11 cellular contexts compared by ENCODE assay signal in the genomic region with DNA sequence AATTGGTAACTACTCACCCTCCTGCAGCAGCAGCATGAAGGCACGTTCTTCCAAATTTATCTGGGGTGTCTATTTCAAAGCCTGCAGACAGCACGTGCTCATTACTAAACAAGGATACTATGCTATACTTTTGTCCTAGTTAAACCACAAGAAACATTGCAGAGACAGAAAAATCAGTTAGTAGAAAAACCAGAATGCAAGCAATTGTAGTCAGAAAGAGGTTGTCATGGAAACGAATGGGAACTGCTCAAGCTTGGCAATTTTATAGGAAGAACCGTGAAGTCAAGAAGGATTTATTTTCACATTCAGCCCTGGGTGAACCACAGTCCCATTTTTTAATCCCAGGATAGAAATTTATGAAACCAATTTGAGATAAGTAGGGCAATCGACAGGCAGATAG.
DNase-seq lines count a peak whose midpoint lies in the region; ATAC-seq and TF ChIP-seq lines count a peak whose summit lies in the region.
"Had no signal": no experiment of that assay in that cellular context is flagged by ENCODE, and none has a peak within 500 bp of the region (broad histone marks: within the 10 kb centered on the region; RNA-seq: fewer than 3 reads in every experiment).

No MANE protein-coding gene starts in this region.

- no peak overlapping the region for H3K27ac ChIP-seq in CD8-positive, alpha-beta memory T cell (ENCODE audit: low read depth, low read length)
- peak overlapping the region; percentile 86 for H3K27ac ChIP-seq in neural cell (ENCODE audit: low read length)
- H3K27ac ChIP-seq: cardiac muscle cell had no signal

- no peaks in the 10 kb centered on the region for H3K27me3 Mint-ChIP-seq in CD8-positive, alpha-beta memory T cell
- H3K27me3 Mint-ChIP-seq in dendritic cell treated with granulocyte-macrophage colony-stimulating factor and Interleukin-4, amounts not matched to agents 40 ng/mL and 50 ng/mL, for 4 days = no peaks in the 10 kb centered on the region
- H3K27me3 Mint-ChIP-seq: activated CD4-positive, alpha-beta memory T cell treated with anti-CD3 and anti-CD28 coated beads for 36 hours had no signal

- no peaks in the 10 kb centered on the region for H3K79me2 ChIP-seq in neural cell (replicated peaks; ENCODE audit: insufficient read depth, low read length)

- H3F3A ChIP-seq in neural cell (ENCODE audit: insufficient read depth, low read length, poor library complexity, severe bottlenecking) = peaks cover 5% of the 10 kb centered on the region

- ATAC-seq in GM18519 (IDR thresholded peaks at IDR 0.05; ENCODE audit: low FRiP score, unreplicated experiment) (no peak), HG03175 (IDR thresholded peaks at IDR 0.05; ENCODE audit: unreplicated experiment) (no peak)

- no peaks in the 10 kb centered on the region for H3K9me3 ChIP-seq in CD8-positive, alpha-beta memory T cell (ENCODE audit: low read length)
- no peaks in the 10 kb centered on the region for H3K9me3 ChIP-seq in neural cell (ENCODE audit: low read length)

- intact Hi-C loops in dendritic cell treated with granulocyte-macrophage colony-stimulating factor and Interleukin-4, amounts not matched to agents 40 ng/mL and 50 ng/mL, for 4 days (cut with micrococcal nuclease) = no loop called here

- H4K20me1 ChIP-seq in neural cell (ENCODE audit: insufficient read depth) = no peaks in the 10 kb centered on the region

- peaks cover 3 to 92% (median 37%) of the 10 kb centered on the region in 3 donors for H3K36me3 Mint-ChIP-seq in CD8-positive, alpha-beta memory T cell
- H3K36me3 Mint-ChIP-seq in dendritic cell treated with granulocyte-macrophage colony-stimulating factor and Interleukin-4, amounts not matched to agents 40 ng/mL and 50 ng/mL, for 4 days (ENCODE audit: low read depth) = peaks cover 80% of the 10 kb centered on the region

- peak overlapping the region in 6 of 8 donors; percentile 21 to 74 (median 52) for H3K27ac Mint-ChIP-seq in CD8-positive, alpha-beta memory T cell
- peak overlapping the region; percentile 34 for H3K27ac Mint-ChIP-seq in dendritic cell treated with granulocyte-macrophage colony-stimulating factor and Interleukin-4, amounts not matched to agents 40 ng/mL and 50 ng/mL, for 4 days
- H3K27ac Mint-ChIP-seq: activated CD4-positive, alpha-beta memory T cell treated with anti-CD3 and anti-CD28 coated beads for 36 hours; HFFc6 had no signal

- no peak for TF ChIP-seq CTCF in neural cell (IDR thresholded peaks at IDR 0.05; ENCODE audit: poor library complexity, severe bottlenecking)

- H3K4me1 Mint-ChIP-seq in CD8-positive, alpha-beta memory T cell = peaks cover 19 to 44% (median 29%) of the 10 kb centered on the region in 3 donors
- H3K4me1 Mint-ChIP-seq in dendritic cell treated with granulocyte-macrophage colony-stimulating factor and Interleukin-4, amounts not matched to agents 40 ng/mL and 50 ng/mL, for 4 days (ENCODE audit: low read depth) = peaks cover 42% of the 10 kb centered on the region

- H3K9me3 Mint-ChIP-seq in CD8-positive, alpha-beta memory T cell = no peaks in the 10 kb centered on the region
- H3K9me3 Mint-ChIP-seq in dendritic cell treated with granulocyte-macrophage colony-stimulating factor and Interleukin-4, amounts not matched to agents 40 ng/mL and 50 ng/mL, for 4 days = no peaks in the 10 kb centered on the region
- H3K9me3 Mint-ChIP-seq: activated CD4-positive, alpha-beta memory T cell treated with anti-CD3 and anti-CD28 coated beads for 36 hours; HFFc6 had no signal

- H2AFZ ChIP-seq in neural cell (ENCODE audit: low read depth, low read length) = no peak overlapping the region

- H3K9ac ChIP-seq in neural cell (ENCODE audit: low read length) = peak overlapping the region; percentile 50

- no peaks in the 10 kb centered on the region for H3K27me3 ChIP-seq in CD8-positive, alpha-beta memory T cell (ENCODE audit: insufficient read depth, low read length, poor library complexity, severe bottlenecking)
- no peaks in the 10 kb centered on the region for H3K27me3 ChIP-seq in neural cell (ENCODE audit: insufficient read depth, low read depth, low read length)
- H3K27me3 ChIP-seq: cardiac muscle cell had no signal

- peak; percentile 23 for TF ChIP-seq RAD21 in neural cell (conservative IDR thresholded peaks at IDR 0.05)

- CTCF ChIA-PET in CD8-positive, alpha-beta memory T cell (lab: Charles Lee) = no interaction called here

- H3K4me3 ChIP-seq in CD8-positive, alpha-beta memory T cell (ENCODE audit: low read length) = no peak overlapping the region
- peak overlapping the region; percentile 57 for H3K4me3 ChIP-seq in neural cell (ENCODE audit: low read length)
- H3K4me3 ChIP-seq: cardiac muscle cell had no signal

- no peak for DNase-seq in CD8-positive, alpha-beta memory T cell
- DNase-seq in NCI-H1694 (lab: John Stamatoyannopoulos, UW) (peak; percentile 24), NCI-H1930 (lab: John Stamatoyannopoulos, UW) (no peak), NCI-H226 (no peak)
- DNase-seq: activated CD4-positive, alpha-beta memory T cell treated with anti-CD3 and anti-CD28 coated beads for 36 hours; HFFc6 had no signal

- no peaks in the 10 kb centered on the region for H3K4me1 ChIP-seq in CD8-positive, alpha-beta memory T cell (ENCODE audit: insufficient read depth, low read length)

- TF ChIP-seq EP300 in neural cell (conservative IDR thresholded peaks at IDR 0.05; ENCODE audit: poor library complexity, severe bottlenecking) = no peak

- peak overlapping the region; percentile 77 for H3K4me2 ChIP-seq in neural cell (ENCODE audit: low read length)

- H3K9me2 ChIP-seq in neural cell (ENCODE audit: insufficient read depth, low read length) = no peaks in the 10 kb centered on the region

- POLR2A ChIA-PET in CD8-positive, alpha-beta memory T cell (lab: Charles Lee) = no interaction called here

- H3K36me3 ChIP-seq in CD8-positive, alpha-beta memory T cell (ENCODE audit: insufficient read depth, low read length) = peaks cover 38% of the 10 kb centered on the region
- H3K36me3 ChIP-seq in neural cell (ENCODE audit: insufficient read depth, low read length) = no peaks in the 10 kb centered on the region
- H3K36me3 ChIP-seq: cardiac muscle cell had no signal

- H3K4me3 Mint-ChIP-seq in CD8-positive, alpha-beta memory T cell = no peak overlapping the region
- H3K4me3 Mint-ChIP-seq in dendritic cell treated with granulocyte-macrophage colony-stimulating factor and Interleukin-4, amounts not matched to agents 40 ng/mL and 50 ng/mL, for 4 days = no peak overlapping the region
- H3K4me3 Mint-ChIP-seq: activated CD4-positive, alpha-beta memory T cell treated with anti-CD3 and anti-CD28 coated beads for 36 hours; HFFc6 had no signal

TF ChIP-seq in neural cell, 6 proteins besides CTCF, POLR2A, EP300 and RAD21:
- TF ChIP-seq TAF1 (IDR thresholded peaks at IDR 0.05; ENCODE audit: low read depth) (no peak), MXI1 (conservative IDR thresholded peaks at IDR 0.05; ENCODE audit: poor library complexity, severe bottlenecking) (peak; percentile 51), EZH2 (IDR thresholded peaks at IDR 0.05; ENCODE audit: borderline replicate concordance, insufficient read depth, low read length, poor library complexity, severe bottlenecking) (no peak), SMC3 (conservative IDR thresholded peaks at IDR 0.05; ENCODE audit: poor library complexity) (peak; percentile 12), POLR2AphosphoS5 (IDR thresholded peaks at IDR 0.05) (no peak)
- TF ChIP-seq, protein P1, sequence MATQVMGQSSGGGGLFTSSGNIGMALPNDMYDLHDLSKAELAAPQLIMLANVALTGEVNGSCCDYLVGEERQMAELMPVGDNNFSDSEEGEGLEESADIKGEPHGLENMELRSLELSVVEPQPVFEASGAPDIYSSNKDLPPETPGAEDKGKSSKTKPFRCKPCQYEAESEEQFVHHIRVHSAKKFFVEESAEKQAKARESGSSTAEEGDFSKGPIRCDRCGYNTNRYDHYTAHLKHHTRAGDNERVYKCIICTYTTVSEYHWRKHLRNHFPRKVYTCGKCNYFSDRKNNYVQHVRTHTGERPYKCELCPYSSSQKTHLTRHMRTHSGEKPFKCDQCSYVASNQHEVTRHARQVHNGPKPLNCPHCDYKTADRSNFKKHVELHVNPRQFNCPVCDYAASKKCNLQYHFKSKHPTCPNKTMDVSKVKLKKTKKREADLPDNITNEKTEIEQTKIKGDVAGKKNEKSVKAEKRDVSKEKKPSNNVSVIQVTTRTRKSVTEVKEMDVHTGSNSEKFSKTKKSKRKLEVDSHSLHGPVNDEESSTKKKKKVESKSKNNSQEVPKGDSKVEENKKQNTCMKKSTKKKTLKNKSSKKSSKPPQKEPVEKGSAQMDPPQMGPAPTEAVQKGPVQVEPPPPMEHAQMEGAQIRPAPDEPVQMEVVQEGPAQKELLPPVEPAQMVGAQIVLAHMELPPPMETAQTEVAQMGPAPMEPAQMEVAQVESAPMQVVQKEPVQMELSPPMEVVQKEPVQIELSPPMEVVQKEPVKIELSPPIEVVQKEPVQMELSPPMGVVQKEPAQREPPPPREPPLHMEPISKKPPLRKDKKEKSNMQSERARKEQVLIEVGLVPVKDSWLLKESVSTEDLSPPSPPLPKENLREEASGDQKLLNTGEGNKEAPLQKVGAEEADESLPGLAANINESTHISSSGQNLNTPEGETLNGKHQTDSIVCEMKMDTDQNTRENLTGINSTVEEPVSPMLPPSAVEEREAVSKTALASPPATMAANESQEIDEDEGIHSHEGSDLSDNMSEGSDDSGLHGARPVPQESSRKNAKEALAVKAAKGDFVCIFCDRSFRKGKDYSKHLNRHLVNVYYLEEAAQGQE (IDR thresholded peaks at IDR 0.05; ENCODE audit: borderline replicate concordance) = peak; percentile 56
